Comparison of ENCODE assay signal across 7 cellular contexts in the genomic region with DNA sequence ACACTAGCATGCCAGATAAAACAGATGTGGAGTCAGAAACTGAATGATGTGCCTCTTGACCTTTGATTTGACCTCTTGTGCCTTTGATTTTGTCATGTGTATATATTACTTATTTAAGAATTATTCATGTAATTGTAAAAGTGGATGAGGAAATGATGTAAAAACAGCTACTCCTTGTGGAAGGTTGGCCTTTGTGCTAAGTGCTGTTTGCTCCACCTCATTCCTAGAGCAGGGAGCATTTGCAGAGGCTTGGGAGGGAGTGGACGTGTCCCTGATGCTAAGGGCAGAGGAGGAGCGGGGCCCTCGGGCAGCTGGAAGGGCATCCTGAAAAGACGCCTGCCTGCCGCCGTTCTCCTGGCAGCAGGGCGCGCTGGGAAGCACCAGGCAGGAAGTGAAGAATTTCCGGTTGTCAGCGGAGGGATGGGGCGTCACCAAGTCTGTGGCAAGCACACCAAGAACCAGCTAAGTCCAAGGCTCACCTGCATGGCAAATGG.
DNase-seq lines count a peak whose midpoint lies in the region; ATAC-seq and TF ChIP-seq lines count a peak whose summit lies in the region.

No MANE protein-coding gene starts in this region.

- H3K4me1 Mint-ChIP-seq in stimulated activated naive CD8-positive, alpha-beta T cell treated with anti-CD3 and anti-CD28 coated beads, Interleukin-15, amount 100 ng/mL, for 72 hours = peaks cover 22% of the 10 kb centered on the region

- no peaks in the 10 kb centered on the region for H3K27me3 ChIP-seq in right atrium auricular region

- peak overlapping the region; percentile 79 to 92 for H3K27ac Mint-ChIP-seq in stimulated activated naive CD8-positive, alpha-beta T cell treated with anti-CD3 and anti-CD28 coated beads, Interleukin-15, amount 100 ng/mL, for 72 hours

- no peaks in the 10 kb centered on the region for H3K27me3 Mint-ChIP-seq in stimulated activated naive CD8-positive, alpha-beta T cell treated with anti-CD3 and anti-CD28 coated beads, Interleukin-15, amount 100 ng/mL, for 72 hours

- H3K9me3 Mint-ChIP-seq in stimulated activated naive CD8-positive, alpha-beta T cell treated with anti-CD3 and anti-CD28 coated beads, Interleukin-15, amount 100 ng/mL, for 72 hours = peaks cover 0 to 6% of the 10 kb centered on the region in 2 donors

- H3K4me3 Mint-ChIP-seq in stimulated activated naive CD8-positive, alpha-beta T cell treated with anti-CD3 and anti-CD28 coated beads, Interleukin-15, amount 100 ng/mL, for 72 hours = peak overlapping the region; percentile 69 to 81

- no peak for TF ChIP-seq CTCF in right atrium auricular region (IDR thresholded peaks at IDR 0.05)

- H3K4me3 ChIP-seq in right atrium auricular region = no peak overlapping the region

- peak overlapping the region; percentile 26 to 38 for H3K27ac ChIP-seq in right atrium auricular region

- H3K9me3 ChIP-seq in right atrium auricular region = no peaks in the 10 kb centered on the region

- ATAC-seq in HG03432 (IDR thresholded peaks at IDR 0.05; ENCODE audit: unreplicated experiment) = peak; percentile 67
- peak; percentile 55 for ATAC-seq in stimulated activated naive CD8-positive, alpha-beta T cell treated with anti-CD3 and anti-CD28 coated beads, Interleukin-15, amount 100 ng/mL, for 72 hours
- ATAC-seq in HG02938 (IDR thresholded peaks at IDR 0.05; ENCODE audit: unreplicated experiment) = no peak
- ATAC-seq in HG02571 (IDR thresholded peaks at IDR 0.05; ENCODE audit: unreplicated experiment) = no peak

- DNase-seq in activated T-cell treated with anti-CD3 and anti-CD28 coated beads, Interleukin-2, amount 50 U/mL, for 48 hours = peak; percentile 52 to 59
- DNase-seq in right atrium auricular region (ENCODE audit: low spot score) (peak; percentile 63), NCI-H446 (lab: John Stamatoyannopoulos, UW) (no peak)
- DNase-seq in stimulated activated naive CD8-positive, alpha-beta T cell treated with anti-CD3 and anti-CD28 coated beads, Interleukin-15, amount 100 ng/mL, for 72 hours = peak in 1 of 2 donors; percentile 8

- peaks cover 0 to 39% of the 10 kb centered on the region in 2 donors for H3K4me1 ChIP-seq in right atrium auricular region

- no peaks in the 10 kb centered on the region for H3K36me3 ChIP-seq in right atrium auricular region

Comparison
In these comparisons a context has a peak if more than half of its experiments do, and no peak if none do; other contexts are left out.
1. ATAC-seq: peak in HG03432 (single experiment) and stimulated activated naive CD8-positive, alpha-beta T cell treated with anti-CD3 and anti-CD28 coated beads, Interleukin-15, amount 100 ng/mL, for 72 hours (single experiment); none in HG02938 (single experiment) and HG02571 (single experiment).
2. DNase-seq: peak in activated T-cell treated with anti-CD3 and anti-CD28 coated beads, Interleukin-2, amount 50 U/mL, for 48 hours (2 of 2) and right atrium auricular region (single experiment); none in NCI-H446 (0 of 2).